Comparison of ENCODE assay signal across 32 cellular contexts in the genomic region with DNA sequence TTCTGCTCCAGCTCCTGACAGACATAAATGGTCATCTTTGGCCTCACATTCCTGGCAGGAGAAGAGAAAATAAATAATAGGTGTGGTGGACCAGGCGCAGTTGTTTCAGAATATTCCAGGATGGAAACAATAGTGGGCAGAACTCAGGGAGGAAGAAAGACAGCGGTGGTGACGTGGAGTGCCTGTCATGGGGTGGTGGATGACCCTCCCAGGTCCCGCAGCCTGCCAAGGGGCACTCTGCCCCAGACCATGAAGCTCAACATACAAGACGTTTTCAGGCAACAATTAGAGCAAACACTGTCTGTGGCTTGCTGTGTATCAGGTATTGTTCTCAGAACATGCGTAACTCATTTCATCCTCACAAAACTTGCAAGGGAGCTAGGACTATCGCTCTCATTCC. TPM values are rescaled to one million over a fixed set of nuclear protein-coding genes. Genes with fewer than 3 reads are reported as not detected.
"Had no signal": no experiment of that assay in that cellular context is flagged by ENCODE, and none has a peak within 500 bp of the region (broad histone marks: within the 10 kb centered on the region; RNA-seq: fewer than 3 reads in every experiment).

No MANE protein-coding gene starts in this region.

- H3K27ac ChIP-seq: adrenal gland, body of pancreas, colonic mucosa, epithelial cell of prostate, esophagus squamous epithelium, VCaP had no signal

- H3K27me3 Mint-ChIP-seq: activated CD4-positive, alpha-beta memory T cell treated with anti-CD3 and anti-CD28 coated beads, Interleukin-2, amount 10 ng/mL, durations not matched to agents 7 days and 5 days; activated CD4-positive, alpha-beta T cell treated with anti-CD3 and anti-CD28 coated beads, Interleukin-2, amount 10 ng/mL, durations not matched to agents 7 days and 5 days; activated naive CD4-positive, alpha-beta T cell treated with anti-CD3 and anti-CD28 coated beads, Interleukin-2, amount 50 U/mL, for 24 hours; activated naive CD8-positive, alpha-beta T cell treated with anti-CD3 and anti-CD28 coated beads for 36 hours; activated naive CD8-positive, alpha-beta T cell treated with anti-CD3 and anti-CD28 coated beads, Interleukin-2, amount 50 U/mL, for 24 hours; activated T-cell treated with anti-CD3 and anti-CD28 coated beads, Interleukin-2, amount 50 U/mL, for 24 hours had no signal

- ATAC-seq: activated naive CD8-positive, alpha-beta T cell treated with anti-CD3 and anti-CD28 coated beads, Interleukin-2, amount 50 U/mL, for 24 hours; activated T-cell treated with anti-CD3 and anti-CD28 coated beads, Interleukin-2, amount 50 U/mL, for 72 hours; body of pancreas; WTC11 had no signal

- FAIRE-seq: endometrium, endothelial cell of umbilical vein, frontal cortex had no signal

- DNase-seq: activated CD4-positive, alpha-beta memory T cell treated with anti-CD3 and anti-CD28 coated beads, Interleukin-2, amount 10 ng/mL, durations not matched to agents 7 days and 5 days; activated CD4-positive, alpha-beta T cell treated with anti-CD3 and anti-CD28 coated beads for 1 hour; activated CD4-positive, alpha-beta T cell treated with anti-CD3 and anti-CD28 coated beads for 4 hours; activated CD4-positive, alpha-beta T cell treated with anti-CD3 and anti-CD28 coated beads, Interleukin-2, amount 10 ng/mL, durations not matched to agents 7 days and 5 days; activated CD4-positive, alpha-beta T cell treated with anti-CD3 and anti-CD28 coated beads, Interleukin-2, amount 50 U/mL, for 4 hours; activated CD8-positive, alpha-beta memory T cell treated with anti-CD3 and anti-CD28 coated beads, Interleukin-2, amount 50 U/mL, for 48 hours; activated naive CD4-positive, alpha-beta T cell treated with anti-CD3 and anti-CD28 coated beads for 36 hours; activated naive CD8-positive, alpha-beta T cell treated with anti-CD3 and anti-CD28 coated beads for 36 hours; activated naive CD8-positive, alpha-beta T cell treated with anti-CD3 and anti-CD28 coated beads, Interleukin-2, amount 50 U/mL, for 24 hours; activated T-cell treated with anti-CD3 and anti-CD28 coated beads for 4 hours; activated T-cell treated with anti-CD3 and anti-CD28 coated beads, Interleukin-2, amount 50 U/mL, for 24 hours; activated T-cell treated with anti-CD3 and anti-CD28 coated beads, Interleukin-2, amount 50 U/mL, for 72 hours; adrenal gland; amygdala; body of pancreas; caudate nucleus; colonic mucosa; effector CD8-positive, alpha-beta T cell; esophagus squamous epithelium; glutamatergic neuron; T-helper 2 cell had no signal

- H3K27me3 ChIP-seq: adrenal gland, body of pancreas, colonic mucosa had no signal

- H3K27ac Mint-ChIP-seq: activated CD4-positive, alpha-beta memory T cell treated with anti-CD3 and anti-CD28 coated beads, Interleukin-2, amount 10 ng/mL, durations not matched to agents 7 days and 5 days; activated CD4-positive, alpha-beta T cell treated with anti-CD3 and anti-CD28 coated beads, Interleukin-2, amount 10 ng/mL, durations not matched to agents 7 days and 5 days; activated naive CD4-positive, alpha-beta T cell treated with anti-CD3 and anti-CD28 coated beads for 36 hours; activated naive CD4-positive, alpha-beta T cell treated with anti-CD3 and anti-CD28 coated beads, Interleukin-2, amount 50 U/mL, for 24 hours; activated naive CD8-positive, alpha-beta T cell treated with anti-CD3 and anti-CD28 coated beads for 36 hours; activated naive CD8-positive, alpha-beta T cell treated with anti-CD3 and anti-CD28 coated beads, Interleukin-2, amount 50 U/mL, for 24 hours; activated T-cell treated with anti-CD3 and anti-CD28 coated beads, Interleukin-2, amount 50 U/mL, for 24 hours; activated T-cell treated with anti-CD3 and anti-CD28 coated beads, Interleukin-2, amount 50 U/mL, for 72 hours; WTC11 had no signal

- H3K4me3 ChIP-seq: adrenal gland, body of pancreas, colonic mucosa, esophagus squamous epithelium had no signal

- H3K9me3 Mint-ChIP-seq: activated CD4-positive, alpha-beta memory T cell treated with anti-CD3 and anti-CD28 coated beads, Interleukin-2, amount 10 ng/mL, durations not matched to agents 7 days and 5 days; activated CD4-positive, alpha-beta T cell treated with anti-CD3 and anti-CD28 coated beads, Interleukin-2, amount 10 ng/mL, durations not matched to agents 7 days and 5 days; activated naive CD4-positive, alpha-beta T cell treated with anti-CD3 and anti-CD28 coated beads for 36 hours; activated naive CD4-positive, alpha-beta T cell treated with anti-CD3 and anti-CD28 coated beads, Interleukin-2, amount 50 U/mL, for 24 hours; activated naive CD8-positive, alpha-beta T cell treated with anti-CD3 and anti-CD28 coated beads for 36 hours; activated naive CD8-positive, alpha-beta T cell treated with anti-CD3 and anti-CD28 coated beads, Interleukin-2, amount 50 U/mL, for 24 hours; activated T-cell treated with anti-CD3 and anti-CD28 coated beads, Interleukin-2, amount 50 U/mL, for 24 hours; activated T-cell treated with anti-CD3 and anti-CD28 coated beads, Interleukin-2, amount 50 U/mL, for 72 hours; WTC11 had no signal

- H3K4me3 Mint-ChIP-seq: activated CD4-positive, alpha-beta memory T cell treated with anti-CD3 and anti-CD28 coated beads, Interleukin-2, amount 10 ng/mL, durations not matched to agents 7 days and 5 days; activated CD4-positive, alpha-beta T cell treated with anti-CD3 and anti-CD28 coated beads, Interleukin-2, amount 10 ng/mL, durations not matched to agents 7 days and 5 days; activated naive CD4-positive, alpha-beta T cell treated with anti-CD3 and anti-CD28 coated beads for 36 hours; activated naive CD4-positive, alpha-beta T cell treated with anti-CD3 and anti-CD28 coated beads, Interleukin-2, amount 50 U/mL, for 24 hours; activated naive CD8-positive, alpha-beta T cell treated with anti-CD3 and anti-CD28 coated beads for 36 hours; activated naive CD8-positive, alpha-beta T cell treated with anti-CD3 and anti-CD28 coated beads, Interleukin-2, amount 50 U/mL, for 24 hours; activated T-cell treated with anti-CD3 and anti-CD28 coated beads, Interleukin-2, amount 50 U/mL, for 24 hours; activated T-cell treated with anti-CD3 and anti-CD28 coated beads, Interleukin-2, amount 50 U/mL, for 72 hours; WTC11 had no signal

- H3K4me1 Mint-ChIP-seq: activated CD4-positive, alpha-beta memory T cell treated with anti-CD3 and anti-CD28 coated beads, Interleukin-2, amount 10 ng/mL, durations not matched to agents 7 days and 5 days; activated CD4-positive, alpha-beta T cell treated with anti-CD3 and anti-CD28 coated beads, Interleukin-2, amount 10 ng/mL, durations not matched to agents 7 days and 5 days; activated naive CD4-positive, alpha-beta T cell treated with anti-CD3 and anti-CD28 coated beads, Interleukin-2, amount 50 U/mL, for 24 hours; activated naive CD8-positive, alpha-beta T cell treated with anti-CD3 and anti-CD28 coated beads for 36 hours; activated naive CD8-positive, alpha-beta T cell treated with anti-CD3 and anti-CD28 coated beads, Interleukin-2, amount 50 U/mL, for 24 hours; WTC11 had no signal

- H3K9me3 ChIP-seq: adrenal gland, body of pancreas, colonic mucosa, esophagus squamous epithelium had no signal

- H3K36me3 Mint-ChIP-seq: activated naive CD4-positive, alpha-beta T cell treated with anti-CD3 and anti-CD28 coated beads, Interleukin-2, amount 50 U/mL, for 24 hours; activated naive CD8-positive, alpha-beta T cell treated with anti-CD3 and anti-CD28 coated beads for 36 hours; WTC11 had no signal

- H3K4me1 ChIP-seq: adrenal gland, body of pancreas, colonic mucosa had no signal

- H3K36me3 ChIP-seq: adrenal gland, colonic mucosa had no signal

RNA-seq across cellular contexts. Expression of gene TFCP2L1, which starts 50.9 kb away (rescaled TPM):
- total RNA-seq: dermis microvascular lymphatic vessel endothelial cell; endothelial cell of umbilical vein; fibroblast of lung; fibroblast of villous mesenchyme; T-helper 1 cell treated with Interleukin-12 subunit alpha and Interleukin-12 subunit beta and Interleukin-4 antibody, amounts not matched to agents 30 ng/mL and 1 ng/mL, for 36 hours had no signal
- polyA plus RNA-seq: endothelial cell of umbilical vein, fibroblast of lung had no signal
